In the genomic region with DNA sequence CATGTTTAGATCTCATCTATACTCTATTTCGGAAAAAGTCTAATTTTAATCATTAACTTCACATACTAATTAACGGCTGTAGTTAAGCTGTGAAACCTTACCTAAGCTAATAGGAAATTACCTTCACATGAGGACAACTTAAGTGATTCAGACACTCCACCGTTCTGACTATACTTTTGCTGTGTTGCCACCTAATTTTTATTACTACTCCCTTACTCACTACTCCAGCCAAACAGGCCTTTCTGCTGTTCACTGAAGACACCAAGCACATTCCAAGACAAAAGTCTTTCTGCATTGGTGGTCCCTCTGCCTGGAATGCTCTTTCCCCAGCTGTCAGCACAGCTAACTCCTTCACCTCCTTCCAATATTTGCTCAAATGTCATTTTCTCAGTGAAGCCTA, we compare ENCODE assay signal across 1 cellular context.
TF ChIP-seq lines count a peak whose summit lies in the region.

No MANE protein-coding gene starts in this region.

TF ChIP-seq in GM12878, 131 proteins besides CTCF, POLR2A, EP300 and RAD21:
- TF ChIP-seq PML (IDR thresholded peaks at IDR 0.05; ENCODE audit: low read length) = no peak
- TF ChIP-seq, protein P1, sequence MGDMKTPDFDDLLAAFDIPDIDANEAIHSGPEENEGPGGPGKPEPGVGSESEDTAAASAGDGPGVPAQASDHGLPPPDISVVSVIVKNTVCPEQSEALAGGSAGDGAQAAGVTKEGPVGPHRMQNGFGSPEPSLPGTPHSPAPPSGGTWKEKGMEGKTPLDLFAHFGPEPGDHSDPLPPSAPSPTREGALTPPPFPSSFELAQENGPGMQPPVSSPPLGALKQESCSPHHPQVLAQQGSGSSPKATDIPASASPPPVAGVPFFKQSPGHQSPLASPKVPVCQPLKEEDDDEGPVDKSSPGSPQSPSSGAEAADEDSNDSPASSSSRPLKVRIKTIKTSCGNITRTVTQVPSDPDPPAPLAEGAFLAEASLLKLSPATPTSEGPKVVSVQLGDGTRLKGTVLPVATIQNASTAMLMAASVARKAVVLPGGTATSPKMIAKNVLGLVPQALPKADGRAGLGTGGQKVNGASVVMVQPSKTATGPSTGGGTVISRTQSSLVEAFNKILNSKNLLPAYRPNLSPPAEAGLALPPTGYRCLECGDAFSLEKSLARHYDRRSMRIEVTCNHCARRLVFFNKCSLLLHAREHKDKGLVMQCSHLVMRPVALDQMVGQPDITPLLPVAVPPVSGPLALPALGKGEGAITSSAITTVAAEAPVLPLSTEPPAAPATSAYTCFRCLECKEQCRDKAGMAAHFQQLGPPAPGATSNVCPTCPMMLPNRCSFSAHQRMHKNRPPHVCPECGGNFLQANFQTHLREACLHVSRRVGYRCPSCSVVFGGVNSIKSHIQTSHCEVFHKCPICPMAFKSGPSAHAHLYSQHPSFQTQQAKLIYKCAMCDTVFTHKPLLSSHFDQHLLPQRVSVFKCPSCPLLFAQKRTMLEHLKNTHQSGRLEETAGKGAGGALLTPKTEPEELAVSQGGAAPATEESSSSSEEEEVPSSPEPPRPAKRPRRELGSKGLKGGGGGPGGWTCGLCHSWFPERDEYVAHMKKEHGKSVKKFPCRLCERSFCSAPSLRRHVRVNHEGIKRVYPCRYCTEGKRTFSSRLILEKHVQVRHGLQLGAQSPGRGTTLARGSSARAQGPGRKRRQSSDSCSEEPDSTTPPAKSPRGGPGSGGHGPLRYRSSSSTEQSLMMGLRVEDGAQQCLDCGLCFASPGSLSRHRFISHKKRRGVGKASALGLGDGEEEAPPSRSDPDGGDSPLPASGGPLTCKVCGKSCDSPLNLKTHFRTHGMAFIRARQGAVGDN (IDR thresholded peaks at IDR 0.05) = no peak
- TF ChIP-seq, protein P2, sequence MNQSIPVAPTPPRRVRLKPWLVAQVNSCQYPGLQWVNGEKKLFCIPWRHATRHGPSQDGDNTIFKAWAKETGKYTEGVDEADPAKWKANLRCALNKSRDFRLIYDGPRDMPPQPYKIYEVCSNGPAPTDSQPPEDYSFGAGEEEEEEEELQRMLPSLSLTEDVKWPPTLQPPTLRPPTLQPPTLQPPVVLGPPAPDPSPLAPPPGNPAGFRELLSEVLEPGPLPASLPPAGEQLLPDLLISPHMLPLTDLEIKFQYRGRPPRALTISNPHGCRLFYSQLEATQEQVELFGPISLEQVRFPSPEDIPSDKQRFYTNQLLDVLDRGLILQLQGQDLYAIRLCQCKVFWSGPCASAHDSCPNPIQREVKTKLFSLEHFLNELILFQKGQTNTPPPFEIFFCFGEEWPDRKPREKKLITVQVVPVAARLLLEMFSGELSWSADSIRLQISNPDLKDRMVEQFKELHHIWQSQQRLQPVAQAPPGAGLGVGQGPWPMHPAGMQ (IDR thresholded peaks at IDR 0.05; ENCODE audit: borderline replicate concordance) = no peak
- no peak for TF ChIP-seq HDGF (IDR thresholded peaks at IDR 0.05)
- TF ChIP-seq RBBP5 (conservative IDR thresholded peaks at IDR 0.05) = no peak
- TF ChIP-seq, protein P3, sequence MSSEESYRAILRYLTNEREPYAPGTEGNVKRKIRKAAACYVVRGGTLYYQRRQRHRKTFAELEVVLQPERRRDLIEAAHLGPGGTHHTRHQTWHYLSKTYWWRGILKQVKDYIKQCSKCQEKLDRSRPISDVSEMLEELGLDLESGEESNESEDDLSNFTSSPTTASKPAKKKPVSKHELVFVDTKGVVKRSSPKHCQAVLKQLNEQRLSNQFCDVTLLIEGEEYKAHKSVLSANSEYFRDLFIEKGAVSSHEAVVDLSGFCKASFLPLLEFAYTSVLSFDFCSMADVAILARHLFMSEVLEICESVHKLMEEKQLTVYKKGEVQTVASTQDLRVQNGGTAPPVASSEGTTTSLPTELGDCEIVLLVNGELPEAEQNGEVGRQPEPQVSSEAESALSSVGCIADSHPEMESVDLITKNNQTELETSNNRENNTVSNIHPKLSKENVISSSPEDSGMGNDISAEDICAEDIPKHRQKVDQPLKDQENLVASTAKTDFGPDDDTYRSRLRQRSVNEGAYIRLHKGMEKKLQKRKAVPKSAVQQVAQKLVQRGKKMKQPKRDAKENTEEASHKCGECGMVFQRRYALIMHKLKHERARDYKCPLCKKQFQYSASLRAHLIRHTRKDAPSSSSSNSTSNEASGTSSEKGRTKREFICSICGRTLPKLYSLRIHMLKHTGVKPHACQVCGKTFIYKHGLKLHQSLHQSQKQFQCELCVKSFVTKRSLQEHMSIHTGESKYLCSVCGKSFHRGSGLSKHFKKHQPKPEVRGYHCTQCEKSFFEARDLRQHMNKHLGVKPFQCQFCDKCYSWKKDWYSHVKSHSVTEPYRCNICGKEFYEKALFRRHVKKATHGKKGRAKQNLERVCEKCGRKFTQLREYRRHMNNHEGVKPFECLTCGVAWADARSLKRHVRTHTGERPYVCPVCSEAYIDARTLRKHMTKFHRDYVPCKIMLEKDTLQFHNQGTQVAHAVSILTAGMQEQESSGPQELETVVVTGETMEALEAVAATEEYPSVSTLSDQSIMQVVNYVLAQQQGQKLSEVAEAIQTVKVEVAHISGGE (CRISPR knock-in tag; IDR thresholded peaks at IDR 0.05) = no peak
- TF ChIP-seq, protein P4, sequence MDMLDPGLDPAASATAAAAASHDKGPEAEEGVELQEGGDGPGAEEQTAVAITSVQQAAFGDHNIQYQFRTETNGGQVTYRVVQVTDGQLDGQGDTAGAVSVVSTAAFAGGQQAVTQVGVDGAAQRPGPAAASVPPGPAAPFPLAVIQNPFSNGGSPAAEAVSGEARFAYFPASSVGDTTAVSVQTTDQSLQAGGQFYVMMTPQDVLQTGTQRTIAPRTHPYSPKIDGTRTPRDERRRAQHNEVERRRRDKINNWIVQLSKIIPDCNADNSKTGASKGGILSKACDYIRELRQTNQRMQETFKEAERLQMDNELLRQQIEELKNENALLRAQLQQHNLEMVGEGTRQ (IDR thresholded peaks at IDR 0.05; ENCODE audit: borderline replicate concordance, low read depth, low read length) = no peak
- TF ChIP-seq, protein P5, sequence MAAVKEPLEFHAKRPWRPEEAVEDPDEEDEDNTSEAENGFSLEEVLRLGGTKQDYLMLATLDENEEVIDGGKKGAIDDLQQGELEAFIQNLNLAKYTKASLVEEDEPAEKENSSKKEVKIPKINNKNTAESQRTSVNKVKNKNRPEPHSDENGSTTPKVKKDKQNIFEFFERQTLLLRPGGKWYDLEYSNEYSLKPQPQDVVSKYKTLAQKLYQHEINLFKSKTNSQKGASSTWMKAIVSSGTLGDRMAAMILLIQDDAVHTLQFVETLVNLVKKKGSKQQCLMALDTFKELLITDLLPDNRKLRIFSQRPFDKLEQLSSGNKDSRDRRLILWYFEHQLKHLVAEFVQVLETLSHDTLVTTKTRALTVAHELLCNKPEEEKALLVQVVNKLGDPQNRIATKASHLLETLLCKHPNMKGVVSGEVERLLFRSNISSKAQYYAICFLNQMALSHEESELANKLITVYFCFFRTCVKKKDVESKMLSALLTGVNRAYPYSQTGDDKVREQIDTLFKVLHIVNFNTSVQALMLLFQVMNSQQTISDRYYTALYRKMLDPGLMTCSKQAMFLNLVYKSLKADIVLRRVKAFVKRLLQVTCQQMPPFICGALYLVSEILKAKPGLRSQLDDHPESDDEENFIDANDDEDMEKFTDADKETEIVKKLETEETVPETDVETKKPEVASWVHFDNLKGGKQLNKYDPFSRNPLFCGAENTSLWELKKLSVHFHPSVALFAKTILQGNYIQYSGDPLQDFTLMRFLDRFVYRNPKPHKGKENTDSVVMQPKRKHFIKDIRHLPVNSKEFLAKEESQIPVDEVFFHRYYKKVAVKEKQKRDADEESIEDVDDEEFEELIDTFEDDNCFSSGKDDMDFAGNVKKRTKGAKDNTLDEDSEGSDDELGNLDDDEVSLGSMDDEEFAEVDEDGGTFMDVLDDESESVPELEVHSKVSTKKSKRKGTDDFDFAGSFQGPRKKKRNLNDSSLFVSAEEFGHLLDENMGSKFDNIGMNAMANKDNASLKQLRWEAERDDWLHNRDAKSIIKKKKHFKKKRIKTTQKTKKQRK (IDR thresholded peaks at IDR 0.05; ENCODE audit: low read depth, low read length) = no peak
- TF ChIP-seq, protein P6, sequence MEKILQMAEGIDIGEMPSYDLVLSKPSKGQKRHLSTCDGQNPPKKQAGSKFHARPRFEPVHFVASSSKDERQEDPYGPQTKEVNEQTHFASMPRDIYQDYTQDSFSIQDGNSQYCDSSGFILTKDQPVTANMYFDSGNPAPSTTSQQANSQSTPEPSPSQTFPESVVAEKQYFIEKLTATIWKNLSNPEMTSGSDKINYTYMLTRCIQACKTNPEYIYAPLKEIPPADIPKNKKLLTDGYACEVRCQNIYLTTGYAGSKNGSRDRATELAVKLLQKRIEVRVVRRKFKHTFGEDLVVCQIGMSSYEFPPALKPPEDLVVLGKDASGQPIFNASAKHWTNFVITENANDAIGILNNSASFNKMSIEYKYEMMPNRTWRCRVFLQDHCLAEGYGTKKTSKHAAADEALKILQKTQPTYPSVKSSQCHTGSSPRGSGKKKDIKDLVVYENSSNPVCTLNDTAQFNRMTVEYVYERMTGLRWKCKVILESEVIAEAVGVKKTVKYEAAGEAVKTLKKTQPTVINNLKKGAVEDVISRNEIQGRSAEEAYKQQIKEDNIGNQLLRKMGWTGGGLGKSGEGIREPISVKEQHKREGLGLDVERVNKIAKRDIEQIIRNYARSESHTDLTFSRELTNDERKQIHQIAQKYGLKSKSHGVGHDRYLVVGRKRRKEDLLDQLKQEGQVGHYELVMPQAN (conservative IDR thresholded peaks at IDR 0.05) = no peak
